Comparison of ENCODE assay signal across 15 cellular contexts in genomic region chr2:121771976-121772742, GRCh38. TPM values are rescaled to one million over a fixed set of nuclear protein-coding genes. Genes with fewer than 3 reads are reported as not detected.
DNase-seq lines count a peak whose midpoint lies in the region; ATAC-seq, FAIRE-seq and TF ChIP-seq lines count a peak whose summit lies in the region.
"Had no signal": no experiment of that assay in that cellular context is flagged by ENCODE, and none has a peak within 500 bp of the region (broad histone marks: within the 10 kb centered on the region; RNA-seq: fewer than 3 reads in every experiment).

No MANE protein-coding gene starts in this region.

- intact Hi-C loops in IMR-90 (cut with micrococcal nuclease), result no loop called here

- no peaks in the 10 kb centered on the region for H3K79me2 ChIP-seq in SK-N-SH (ENCODE audit: insufficient read depth)

- no peak for FAIRE-seq in RCC 7860 (lab: Jason Lieb, UNC)
- FAIRE-seq: kidney had no signal

- TF ChIP-seq RAD21 in IMR-90 (IDR thresholded peaks at IDR 0.05; ENCODE audit: low read length) (no peak), SK-N-SH (IDR thresholded peaks at IDR 0.05; ENCODE audit: low read length) (peak; percentile 31; the same call in 1 of the 2 replicates), liver (IDR thresholded peaks at IDR 0.05) (no peak)

- CTCF ChIA-PET in IMR-90 (lab: Yijun Ruan, JAX) (no interaction called here), SK-N-SH (lab: Yijun Ruan, JAX) (interaction anchor here (0.7 to 1.7 kb wide), 2 partner anchors 24 to 35 kb away, joined by 3 to 8 read pairs; partner anchors contain the start of gene NIFK)

- H3K9ac ChIP-seq in IMR-90 (ENCODE audit: low read depth, low read length) (no peak overlapping the region), SK-N-SH (no peak overlapping the region), liver (ENCODE audit: low read depth in 1 of 2, low read length in 2 of 2) (no peak overlapping the region)

- H4K5ac ChIP-seq in IMR-90 (ENCODE audit: low read depth, low read length), result no peak overlapping the region

- H3K18ac ChIP-seq in IMR-90 (ENCODE audit: low read depth, low read length), result no peak overlapping the region

- H3K9me2 ChIP-seq in SK-N-SH, result no peaks in the 10 kb centered on the region

- 88% methylated on average over 1 of the region's 6 CpGs; no CpG with 5 or more reads in 1 of the 2 experiments for WGBS in IMR-90 (ENCODE audit: extremely low coverage in 2 of 2, insufficient read length in 1 of 2), 2 experiments
- WGBS in SK-N-SH (ENCODE audit: low lambda C conversion rate), result 55% methylated on average over 6 of the region's 6 CpGs
- WGBS in liver, result 69% methylated on average over 6 of the region's 6 CpGs

- H3K4me2 ChIP-seq in IMR-90 (ENCODE audit: low read depth, low read length) (peak overlapping the region; percentile 19; the same call in 1 of the 2 replicates), SK-N-SH (no peak overlapping the region)

- H3K79me1 ChIP-seq in IMR-90 (ENCODE audit: low read depth in 1 of 2, low read length in 2 of 2), result no peaks in the 10 kb centered on the region

- H3K9me3 ChIP-seq in BE2C (no peaks in the 10 kb centered on the region), IMR-90 (ENCODE audit: control insufficient read depth, insufficient read depth, low read length) (no peaks in the 10 kb centered on the region), SK-N-SH (no peaks in the 10 kb centered on the region), liver (ENCODE audit: control insufficient read depth in 4 of 4, low read length in 3 of 4) (no peaks in the 10 kb centered on the region)
- H3K9me3 ChIP-seq: MG63, suprapubic skin had no signal

- H3K27me3 ChIP-seq in BE2C, result no peaks in the 10 kb centered on the region
- peaks cover 2% of the 10 kb centered on the region; the same call in 1 of the 2 replicates for H3K27me3 ChIP-seq in IMR-90 (ENCODE audit: control insufficient read depth, insufficient read depth, low read length)
- H3K27me3 ChIP-seq in SK-N-SH (ENCODE audit: insufficient read depth), result no peaks in the 10 kb centered on the region
- no peaks in the 10 kb centered on the region for H3K27me3 ChIP-seq in liver (ENCODE audit: control insufficient read depth in 4 of 4, insufficient read depth in 4 of 4, low read length in 3 of 4)
- H3K27me3 ChIP-seq: MG63, suprapubic skin had no signal

- H3K56ac ChIP-seq in IMR-90 (ENCODE audit: extremely low read depth, insufficient read depth, low read length), result no peak overlapping the region

- peaks cover 1% of the 10 kb centered on the region for H3F3A ChIP-seq in SK-N-SH (replicated peaks; ENCODE audit: insufficient read depth)

- in situ Hi-C loops in IMR-90 (cut with MboI; ENCODE audit: low sequenced_read_pairs), result no loop called here

- H2AK5ac ChIP-seq in IMR-90 (ENCODE audit: low read depth, low read length), result no peak overlapping the region

- POLR2A ChIA-PET in IMR-90 (lab: Charles Lee; ENCODE audit: unreplicated experiment) (no interaction called here), SK-N-SH (lab: Yijun Ruan, JAX) (interaction anchor here (0.9 kb wide), 2 partner anchors 122 to 241 kb away, joined by 3 read pairs; partner anchors contain the start of gene RNU4ATAC)

- DNase-seq in BE2C (peak; percentile 50), IMR-90 (peak; percentile 32), SK-N-SH (peak; percentile 80), NCI-H1048 (lab: John Stamatoyannopoulos, UW) (no peak), OCI-M2 (lab: John Stamatoyannopoulos, UW; ENCODE audit: unreplicated experiment) (no peak), pons (ENCODE audit: low spot score) (no peak), RCC 7860 (ENCODE audit: low spot score) (no peak)
- DNase-seq: activated CD4-positive, alpha-beta T cell treated with anti-CD3 and anti-CD28 coated beads for 1 hour; CD8-positive, alpha-beta T cell; kidney; MG63; RPMI8226 had no signal

- H3K36me3 ChIP-seq in BE2C, result no peaks in the 10 kb centered on the region; the same call in 1 of the 2 replicates
- H3K36me3 ChIP-seq in IMR-90 (ENCODE audit: control insufficient read depth, insufficient read depth, low read length), result peaks cover 8% of the 10 kb centered on the region
- peaks cover 9 to 12% of the 10 kb centered on the region in 2 experiments for H3K36me3 ChIP-seq in SK-N-SH (replicated peaks in 1 of 2; ENCODE audit: control insufficient read depth in 1 of 2, insufficient read depth in 2 of 2, low read length in 1 of 2)
- peaks cover 4 to 15% (median 8%) of the 10 kb centered on the region in 4 donors for H3K36me3 ChIP-seq in liver (ENCODE audit: control insufficient read depth in 4 of 4, insufficient read depth in 3 of 4, low read depth in 1 of 4, low read length in 3 of 4)

- peak in 1 of 2 experiments; percentile 94; a peak in 2 of 4 replicates for TF ChIP-seq EP300 in SK-N-SH (IDR thresholded peaks at IDR 0.05; ENCODE audit: borderline replicate concordance in 1 of 2, low read depth in 1 of 2, low read length in 1 of 2)

- H2BK120ac ChIP-seq in IMR-90 (ENCODE audit: low read depth, low read length), result no peak overlapping the region

- no peaks in the 10 kb centered on the region for H4K20me1 ChIP-seq in IMR-90 (ENCODE audit: insufficient read depth, low read length)
- no peaks in the 10 kb centered on the region for H4K20me1 ChIP-seq in SK-N-SH (ENCODE audit: insufficient read depth)

- no peak for TF ChIP-seq CTCF in BE2C (IDR thresholded peaks at IDR 0.05; ENCODE audit: low read depth, low read length)
- TF ChIP-seq CTCF in IMR-90 (conservative IDR thresholded peaks at IDR 0.05; ENCODE audit: low read depth, low read length), result no peak
- TF ChIP-seq CTCF in SK-N-SH (IDR thresholded peaks at IDR 0.05), result no peak
- TF ChIP-seq CTCF in liver (IDR thresholded peaks at IDR 0.05; ENCODE audit: low read depth, low read length, missing input control), result no peak

- dilution Hi-C loops in IMR-90 (cut with HindIII; ENCODE audit: low sequenced_read_pairs, unreplicated experiment), result no loop called here

- peak overlapping the region; percentile 67 for H2AFZ ChIP-seq in IMR-90 (replicated peaks; ENCODE audit: low read length, poor library complexity)
- H2AFZ ChIP-seq in SK-N-SH (ENCODE audit: low read depth), result no peak overlapping the region

- H2BK15ac ChIP-seq in IMR-90 (ENCODE audit: low read depth, low read length), result no peak overlapping the region

- BruUV-seq in IMR-90 (replicated peaks; lab: Mats Ljungman, UMichigan), result no TSS peak

- H3K4me1 ChIP-seq in BE2C (peaks cover 13% of the 10 kb centered on the region), IMR-90 (ENCODE audit: control insufficient read depth, insufficient read depth, low read length) (peaks cover 2% of the 10 kb centered on the region; the same call in 1 of the 2 replicates), SK-N-SH (ENCODE audit: control insufficient read depth in 1 of 2, insufficient read depth in 2 of 2, low read depth in 1 of 2, low read length in 1 of 2) (peaks cover 0 to 29% of the 10 kb centered on the region in 2 experiments; a peak in 2 of 4 replicates), liver (ENCODE audit: control insufficient read depth in 4 of 4, insufficient read depth in 4 of 4, low read length in 3 of 4) (no peaks in the 10 kb centered on the region)
- H3K4me1 ChIP-seq: suprapubic skin had no signal

- TF ChIP-seq POLR2A in IMR-90 (IDR thresholded peaks at IDR 0.05; ENCODE audit: low read depth, low read length), result no peak

- no peak overlapping the region for H3K14ac ChIP-seq in IMR-90 (replicated peaks; ENCODE audit: low read depth, low read length)

- H4K91ac ChIP-seq in IMR-90 (ENCODE audit: insufficient read depth, low read depth, low read length), result no peak overlapping the region

- H2BK20ac ChIP-seq in IMR-90 (ENCODE audit: low read depth, low read length), result no peak overlapping the region

- H4K8ac ChIP-seq in IMR-90 (ENCODE audit: low read depth in 2 of 2, low read length in 2 of 2), result no peak overlapping the region

- H3K4me3 ChIP-seq in BE2C (ENCODE audit: low read depth, low read length) (no peak overlapping the region), IMR-90 (ENCODE audit: insufficient read depth, low read depth, low read length) (no peak overlapping the region), SK-N-SH (ENCODE audit: low read depth in 2 of 2, low read length in 1 of 2) (no peak overlapping the region), liver (ENCODE audit: low read depth in 1 of 3, low read length in 3 of 3) (no peak overlapping the region)
- H3K4me3 ChIP-seq: MG63, suprapubic skin had no signal

- H2BK5ac ChIP-seq in IMR-90 (ENCODE audit: low read depth, low read length, poor library complexity, severe bottlenecking), result no peak overlapping the region

- no peak overlapping the region; the same call in 1 of the 2 replicates for H3K23ac ChIP-seq in IMR-90 (ENCODE audit: low read depth, low read length)

- no peaks in the 10 kb centered on the region; the same call in 1 of the 2 replicates for H3K9me1 ChIP-seq in IMR-90 (ENCODE audit: insufficient read depth, low read length)

- H3K27ac ChIP-seq in IMR-90 (ENCODE audit: insufficient read depth, low read length), result no peak overlapping the region
- H3K27ac ChIP-seq in SK-N-SH (ENCODE audit: low read depth in 2 of 2, low read length in 1 of 2), result peak overlapping the region in 1 of 2 experiments; percentile 95; a peak in 2 of 4 replicates
- H3K27ac ChIP-seq in liver (ENCODE audit: low read depth in 1 of 2, low read length in 2 of 2), result no peak overlapping the region
- H3K27ac ChIP-seq: HL-60, suprapubic skin had no signal

- peak; percentile 49 for ATAC-seq in IMR-90 (ENCODE audit: low read depth)
- ATAC-seq: CD8-positive, alpha-beta T cell had no signal

- no peak overlapping the region for H3K4ac ChIP-seq in IMR-90 (ENCODE audit: low read depth, low read length)

- H2AK9ac ChIP-seq in IMR-90 (replicated peaks; ENCODE audit: low read depth, low read length, poor library complexity), result no peak overlapping the region

RNA-seq across cellular contexts. Expression of gene TSN, which starts 16.7 kb away (rescaled TPM):
- polyA plus RNA-seq in BE2C (2012; ENCODE audit: insufficient read depth, insufficient read length, low read depth), result 65.3 TPM
- 56.3 and 57.5 TPM in 2 replicates for total RNA-seq in IMR-90 (2012; rRNA removed)
- polyA plus RNA-seq in IMR-90 (2012; rRNA removed), result 28.4 and 31.0 TPM in 2 replicates
- 6.5 and 20.6 TPM in 2 replicates for polyA plus RNA-seq in IMR-90 (2012; cell fraction: cytosol; rRNA removed)
- polyA plus RNA-seq in IMR-90 (2012; cell fraction: nucleus; rRNA removed; ENCODE audit: low replicate concordance), result 2.2 and 12.0 TPM in 2 replicates
- polyA plus RNA-seq in SK-N-SH (2012; rRNA removed), result 26.1 and 35.1 TPM in 2 replicates
- polyA plus RNA-seq in SK-N-SH (2012; cell fraction: cytosol; rRNA removed), result 36.5 and 40.7 TPM in 2 replicates
- polyA plus RNA-seq in SK-N-SH (2012; cell fraction: nucleus; rRNA removed), result 12.2 and 16.9 TPM in 2 replicates
- 10 to 100 TPM; 18.3 to 30.6 TPM for total RNA-seq in liver
- polyA plus RNA-seq in liver, result 10 to 100 TPM; 17.0 TPM

RNA-seq across cellular contexts. Expression of gene NIFK, which starts 35.5 kb away (rescaled TPM):
- polyA plus RNA-seq in BE2C (2012; ENCODE audit: insufficient read depth, insufficient read length, low read depth), result 53.1 TPM
- total RNA-seq in IMR-90 (2012; rRNA removed), result 19.5 and 47.8 TPM in 2 replicates
- 22.7 and 24.3 TPM in 2 replicates for polyA plus RNA-seq in IMR-90 (2012; rRNA removed)
- polyA plus RNA-seq in IMR-90 (2012; cell fraction: cytosol; rRNA removed), result 3.9 and 5.8 TPM in 2 replicates
- 2.9 and 12.4 TPM in 2 replicates for polyA plus RNA-seq in IMR-90 (2012; cell fraction: nucleus; rRNA removed; ENCODE audit: low replicate concordance)
- 17.0 and 22.8 TPM in 2 replicates for polyA plus RNA-seq in SK-N-SH (2012; rRNA removed)
- 27.2 and 43.1 TPM in 2 replicates for polyA plus RNA-seq in SK-N-SH (2012; cell fraction: cytosol; rRNA removed)
- 15.2 and 23.2 TPM in 2 replicates for polyA plus RNA-seq in SK-N-SH (2012; cell fraction: nucleus; rRNA removed)
- 10 to 100 TPM; 13.4 to 18.0 TPM for total RNA-seq in liver
- polyA plus RNA-seq in liver, result 10 to 100 TPM; 14.4 to 25.6 TPM

Comparison
In these comparisons a context has a peak if more than half of its experiments do, and no peak if none do; other contexts are left out.
1. DNase-seq: peak in BE2C (single experiment), IMR-90 (single experiment) and SK-N-SH (single experiment); none in NCI-H1048 (single experiment), OCI-M2 (single experiment), pons (single experiment) and RCC 7860 (single experiment).